In the genomic region with DNA sequence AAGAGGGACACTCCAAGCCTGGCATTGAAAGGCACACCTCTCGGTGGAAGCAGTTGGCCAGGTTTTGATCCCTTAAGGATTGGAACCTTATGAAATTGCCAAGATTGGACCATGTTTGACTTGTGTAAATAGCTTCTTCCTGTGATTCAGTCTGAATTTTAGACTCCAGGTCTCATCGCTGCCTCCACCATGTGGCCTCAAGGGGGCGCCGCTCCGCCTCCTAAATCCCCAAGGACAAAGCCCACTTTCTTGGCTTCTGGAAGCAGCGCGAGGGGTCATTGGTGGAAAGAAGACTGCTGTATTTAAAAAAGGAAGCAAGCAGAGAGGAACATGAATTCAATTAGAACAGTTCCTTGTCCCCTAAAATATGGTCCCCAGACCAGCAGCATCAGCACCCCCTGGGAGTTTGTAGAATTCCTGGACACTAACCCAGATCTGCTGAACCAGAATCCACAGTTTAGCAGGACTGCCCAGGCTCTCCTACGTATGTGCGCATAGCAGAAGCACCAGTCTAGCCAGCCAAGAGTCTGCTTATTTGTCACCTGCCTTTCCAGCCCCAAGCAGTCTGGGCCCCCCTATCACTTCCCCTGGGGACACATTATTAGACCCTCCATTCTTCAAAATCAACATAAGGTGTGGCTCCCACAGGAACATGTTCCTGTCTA, we compare ENCODE assay signal across 8 cellular contexts.
DNase-seq lines count a peak whose midpoint lies in the region; ATAC-seq, FAIRE-seq and TF ChIP-seq lines count a peak whose summit lies in the region.

No MANE protein-coding gene starts in this region.

- TF ChIP-seq CTCF in astrocyte of the spinal cord (IDR thresholded peaks at IDR 0.05; ENCODE audit: low read depth, low read length), result peak; percentile 88
- TF ChIP-seq CTCF in kidney (IDR thresholded peaks at IDR 0.05; ENCODE audit: borderline replicate concordance, extremely low read depth, insufficient read depth), result peak; percentile 75

- no peak overlapping the region for H3K4me3 Mint-ChIP-seq in stimulated activated naive CD8-positive, alpha-beta T cell treated with anti-CD3 and anti-CD28 coated beads, Interleukin-15, amount 100 ng/mL, for 72 hours

- intact Hi-C loops in kidney (cut with DNase I), result no loop called here

- H3K4me1 Mint-ChIP-seq in stimulated activated naive CD8-positive, alpha-beta T cell treated with anti-CD3 and anti-CD28 coated beads, Interleukin-15, amount 100 ng/mL, for 72 hours, result peaks cover 12% of the 10 kb centered on the region

- FAIRE-seq in kidney (lab: Jason Lieb, UNC), result no peak

- H3K9me3 ChIP-seq in kidney (ENCODE audit: control insufficient read depth in 1 of 2, low read length in 2 of 2), result no peaks in the 10 kb centered on the region

- H3K27me3 Mint-ChIP-seq in stimulated activated naive CD8-positive, alpha-beta T cell treated with anti-CD3 and anti-CD28 coated beads, Interleukin-15, amount 100 ng/mL, for 72 hours, result peaks cover 41% of the 10 kb centered on the region

- H3K4me3 ChIP-seq in astrocyte of the spinal cord (ENCODE audit: low read depth, low read length) (no peak overlapping the region), kidney (ENCODE audit: low read length in 2 of 2) (no peak overlapping the region)

- in situ Hi-C loops in astrocyte of the spinal cord (cut with HindIII; ENCODE audit: low sequenced_read_pairs), result no loop called here

- H3K9me3 Mint-ChIP-seq in stimulated activated naive CD8-positive, alpha-beta T cell treated with anti-CD3 and anti-CD28 coated beads, Interleukin-15, amount 100 ng/mL, for 72 hours, result peaks cover 0 to 4% of the 10 kb centered on the region in 2 donors

- no peak for ATAC-seq in stimulated activated naive CD8-positive, alpha-beta T cell treated with anti-CD3 and anti-CD28 coated beads, Interleukin-15, amount 100 ng/mL, for 72 hours
- ATAC-seq in HG02885 (IDR thresholded peaks at IDR 0.05; ENCODE audit: poor library complexity, unreplicated experiment), result no peak

- H3K4me1 ChIP-seq in kidney (ENCODE audit: control insufficient read depth in 1 of 2, insufficient read depth in 1 of 2, low read depth in 1 of 2, low read length in 2 of 2), result peaks cover 21 to 41% of the 10 kb centered on the region in 2 donors

- peak overlapping the region in 1 of 2 donors; percentile 37 for H3K9ac ChIP-seq in kidney (ENCODE audit: low read length in 2 of 2)

- DNase-seq in AML-193 (lab: John Stamatoyannopoulos, UW), result peak; percentile 92 to 95
- DNase-seq in GM19240 (ENCODE audit: insufficient read length, low spot score), result peak; percentile 41
- peak; percentile 21 for DNase-seq in NCI-H526 treated with DMSO at 0.1 percent for 48 hours (lab: John Stamatoyannopoulos, UW)
- DNase-seq in astrocyte of the spinal cord (ENCODE audit: low read depth, low spot score), result peak; percentile 72
- peak; percentile 84 for DNase-seq in kidney
- peak; percentile 37 to 39 for DNase-seq in stimulated activated naive CD8-positive, alpha-beta T cell treated with anti-CD3 and anti-CD28 coated beads, Interleukin-15, amount 100 ng/mL, for 72 hours
- no peak for DNase-seq in central memory CD4-positive, alpha-beta T cell

- H3K27ac ChIP-seq in kidney (ENCODE audit: low read depth in 2 of 2, low read length in 2 of 2), result peak overlapping the region; percentile 25 to 67

- H3K27ac Mint-ChIP-seq in stimulated activated naive CD8-positive, alpha-beta T cell treated with anti-CD3 and anti-CD28 coated beads, Interleukin-15, amount 100 ng/mL, for 72 hours, result peak overlapping the region in 1 of 2 donors; percentile 10

- no peaks in the 10 kb centered on the region for H3K36me3 ChIP-seq in kidney (ENCODE audit: control insufficient read depth in 1 of 2, insufficient read depth in 2 of 2, low read length in 2 of 2)
